In the genomic region with DNA sequence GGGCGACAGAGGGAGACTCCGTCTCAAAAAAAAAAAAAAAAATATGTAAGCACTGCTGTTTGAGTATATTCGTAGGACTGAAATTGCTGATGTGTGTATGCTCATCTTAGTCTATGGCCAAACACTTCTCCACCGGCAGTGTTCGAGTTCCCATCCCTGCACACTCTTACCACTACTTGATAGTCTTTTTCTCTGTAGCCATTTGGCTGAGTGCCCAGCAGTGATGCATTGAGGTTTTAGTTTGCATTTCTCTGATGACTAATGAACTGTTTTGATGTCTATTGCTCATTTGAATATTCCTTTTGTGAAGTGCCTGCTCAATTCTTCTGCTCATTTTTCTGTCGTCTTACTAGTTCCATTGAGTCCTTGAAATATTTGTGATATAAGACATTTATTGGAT, we compare ENCODE assay signal across 8 cellular contexts. TPM values are rescaled to one million over a fixed set of nuclear protein-coding genes. Genes with fewer than 3 reads are reported as not detected.
A peak's percentile ranks its signal among the peaks of the same experiment; 100 is the strongest.
DNase-seq lines count a peak whose midpoint lies in the region; ATAC-seq and TF ChIP-seq lines count a peak whose summit lies in the region.

No MANE protein-coding gene starts in this region.

- peaks cover 25% of the 10 kb centered on the region for H3K4me1 Mint-ChIP-seq in nephron

- no peak for TF ChIP-seq EP300 in transverse colon (IDR thresholded peaks at IDR 0.05; ENCODE audit: low read depth)

- TF ChIP-seq CTCF in astrocyte of the spinal cord (IDR thresholded peaks at IDR 0.05; ENCODE audit: low read depth, low read length), result no peak
- TF ChIP-seq CTCF in nephron (IDR thresholded peaks at IDR 0.05; ENCODE audit: unreplicated experiment in 3 of 3), result no peak
- no peak for TF ChIP-seq CTCF in transverse colon (IDR thresholded peaks at IDR 0.05)

- peak overlapping the region; percentile 69 to 81 (median 76) for H3K27ac Mint-ChIP-seq in nephron

- H3K9me3 Mint-ChIP-seq in nephron, result no peaks in the 10 kb centered on the region

- H3K36me3 Mint-ChIP-seq in nephron (ENCODE audit: low read depth), result peaks cover 9% of the 10 kb centered on the region

- H3K4me3 ChIP-seq in MG63, result no peak overlapping the region
- H3K4me3 ChIP-seq in astrocyte of the spinal cord (ENCODE audit: low read depth, low read length), result no peak overlapping the region
- H3K4me3 ChIP-seq in transverse colon, result no peak overlapping the region

- peaks cover 7 to 28% (median 15%) of the 10 kb centered on the region in 4 donors for H3K4me1 ChIP-seq in transverse colon

- peaks cover 2% of the 10 kb centered on the region; the same call in 1 of the 2 replicates for H3K36me3 ChIP-seq in MG63
- peaks cover 0 to 7% (median 0%) of the 10 kb centered on the region in 4 donors for H3K36me3 ChIP-seq in transverse colon

- 61 to 64% methylated on average over 4 to 6 of the region's 6 CpGs for WGBS in transverse colon (ENCODE audit: low coverage in 1 of 2), 2 donors

- H3K4me3 Mint-ChIP-seq in nephron, result peak overlapping the region; percentile 51 to 82 (median 79)

- in situ Hi-C loops in astrocyte of the spinal cord (cut with HindIII; ENCODE audit: low sequenced_read_pairs) (no loop called here), transverse colon (cut with MboI; ENCODE audit: low pct_ligation_motif_present in 1 of 4, low pct_unique_long_range_greater_than_20kb in 1 of 4, low sequenced_read_pairs in 3 of 4) (no loop called here)

- DNase-seq in ELR (ENCODE audit: low read depth) (peak; percentile 97), MG63 (peak; percentile 88), T1000 (lab: John Stamatoyannopoulos, UW) (peak; percentile 68), astrocyte of the spinal cord (ENCODE audit: low read depth, low spot score) (peak; percentile 94), transverse colon (peak; percentile 83)

- no peak overlapping the region for H3K27ac ChIP-seq in transverse colon

- H3K9me3 ChIP-seq in MG63, result no peaks in the 10 kb centered on the region
- no peaks in the 10 kb centered on the region for H3K9me3 ChIP-seq in transverse colon

- ATAC-seq in GM21723 (IDR thresholded peaks at IDR 0.05; ENCODE audit: unreplicated experiment) (peak; percentile 52), GM19397 (IDR thresholded peaks at IDR 0.05; ENCODE audit: unreplicated experiment) (no peak)

- intact Hi-C loops in transverse colon (cut with DNase I; ENCODE audit: low total_unique reads), result no loop called here

- no peak for TF ChIP-seq POLR2A in transverse colon (IDR thresholded peaks at IDR 0.05)

- H3K27me3 Mint-ChIP-seq in nephron (ENCODE audit: low read depth), result no peaks in the 10 kb centered on the region

- no peaks in the 10 kb centered on the region for H3K27me3 ChIP-seq in MG63
- H3K27me3 ChIP-seq in transverse colon, result no peaks in the 10 kb centered on the region

RNA-seq across cellular contexts. Expression of a gene that starts 1.9 kb away (rescaled TPM):
- total RNA-seq in MG63 (2014; rRNA removed; shearing (Covaris generic); ENCODE audit: low replicate concordance), result 2.6 and 3.6 TPM in 2 replicates
- total RNA-seq in transverse colon, result 10 to 100 TPM in 3 of 4 donors, 1 to 10 TPM in 1; 5.8 to 38.9 (median 20.3) TPM

RNA-seq across cellular contexts. Expression of a gene that starts 15.9 kb away (rescaled TPM):
- total RNA-seq in MG63 (2014; rRNA removed; shearing (Covaris generic); ENCODE audit: low replicate concordance), result 26.8 and 33.2 TPM in 2 replicates
- 10 to 100 TPM; 17.2 to 51.5 (median 24.7) TPM for total RNA-seq in transverse colon

RNA-seq across cellular contexts. Expression of a gene that starts 16.1 kb away (rescaled TPM):
- total RNA-seq in MG63 (2014; rRNA removed; shearing (Covaris generic); ENCODE audit: low replicate concordance), result 88.3 and 102 TPM in 2 replicates
- total RNA-seq in transverse colon, result 10 to 100 TPM; 18.9 to 66.5 (median 63.5) TPM

RNA-seq across cellular contexts. Expression of a gene that starts 19.0 kb away (rescaled TPM):
- total RNA-seq in MG63 (2014; rRNA removed; shearing (Covaris generic); ENCODE audit: low replicate concordance), result 27.9 and 31.4 TPM in 2 replicates
- 10 to 100 TPM in 3 of 4 donors, under 1 TPM in 1; 0.40 to 13.7 (median 11.3) TPM for total RNA-seq in transverse colon
